In the genomic region with DNA sequence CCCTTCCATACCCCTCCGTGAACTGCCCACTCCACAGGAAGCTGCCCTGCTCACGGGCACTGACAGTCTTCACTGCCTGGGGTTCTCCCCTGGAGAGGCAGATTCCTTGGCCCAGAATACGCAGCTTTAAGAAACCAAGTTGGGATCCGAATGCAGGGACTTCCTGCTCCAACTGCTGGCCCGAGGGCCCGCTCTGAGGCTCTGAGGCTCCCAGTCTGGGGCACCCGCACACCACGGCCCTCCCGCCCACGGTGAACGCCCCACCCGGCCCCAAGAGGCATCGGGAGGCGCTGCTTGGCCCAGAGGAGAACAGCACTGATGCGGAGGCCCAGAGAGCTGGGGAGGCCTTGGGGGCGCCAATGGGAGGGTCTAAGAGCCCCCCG, we compare ENCODE assay signal across 13 cellular contexts. TPM values are rescaled to one million over a fixed set of nuclear protein-coding genes. Genes with fewer than 3 reads are reported as not detected.
DNase-seq lines count a peak whose midpoint lies in the region; ATAC-seq and TF ChIP-seq lines count a peak whose summit lies in the region.
"Had no signal": no experiment of that assay in that cellular context is flagged by ENCODE, and none has a peak within 500 bp of the region (broad histone marks: within the 10 kb centered on the region; RNA-seq: fewer than 3 reads in every experiment).

No MANE protein-coding gene starts in this region.

- peaks cover 0 to 3% (median 0%) of the 10 kb centered on the region in 8 donors for H3K9me3 Mint-ChIP-seq in CD4-positive, alpha-beta memory T cell
- H3K9me3 Mint-ChIP-seq: activated T-cell treated with anti-CD3 and anti-CD28 coated beads, Interleukin-2, amount 50 U/mL, for 4 hours; stimulated activated memory B cell treated with anti-CD40 and anti-IgM and Interleukin-4, amounts not matched to agents 10 μg/mL and 1 μg/mL and 100 μg/mL, for 72 hours had no signal

- H3K27ac ChIP-seq in BLaER1 = no peak overlapping the region
- peak overlapping the region; percentile 71 for H3K27ac ChIP-seq in VCaP
- H3K27ac ChIP-seq in CD4-positive, alpha-beta memory T cell (ENCODE audit: low read depth, low read length) = no peak overlapping the region

- H3K4me3 Mint-ChIP-seq in CD4-positive, alpha-beta memory T cell = no peak overlapping the region
- H3K4me3 Mint-ChIP-seq: activated T-cell treated with anti-CD3 and anti-CD28 coated beads, Interleukin-2, amount 50 U/mL, for 4 hours; CD4-positive, CD25-positive, alpha-beta regulatory T cell; stimulated activated memory B cell treated with anti-CD40 and anti-IgM and Interleukin-4, amounts not matched to agents 10 μg/mL and 1 μg/mL and 100 μg/mL, for 72 hours had no signal

- peak overlapping the region; percentile 40 for H3K4me2 ChIP-seq in BLaER1

- ATAC-seq in GM21825 (IDR thresholded peaks at IDR 0.05; ENCODE audit: unreplicated experiment) = no peak
- ATAC-seq: activated T-cell treated with anti-CD3 and anti-CD28 coated beads, Interleukin-2, amount 50 U/mL, for 4 hours had no signal

- H3K4me1 ChIP-seq in BLaER1 = peaks cover 62% of the 10 kb centered on the region
- peaks cover 15% of the 10 kb centered on the region for H3K4me1 ChIP-seq in CD4-positive, alpha-beta memory T cell (ENCODE audit: insufficient read depth, low read length)

- peaks cover 62% of the 10 kb centered on the region for H4K20me1 ChIP-seq in BLaER1

- H3K36me3 Mint-ChIP-seq in CD4-positive, alpha-beta memory T cell = no peaks in the 10 kb centered on the region
- H3K36me3 Mint-ChIP-seq: CD4-positive, CD25-positive, alpha-beta regulatory T cell; stimulated activated memory B cell treated with anti-CD40 and anti-IgM and Interleukin-4, amounts not matched to agents 10 μg/mL and 1 μg/mL and 100 μg/mL, for 72 hours had no signal

- TF ChIP-seq CTCF in VCaP (conservative IDR thresholded peaks at IDR 0.05) = no peak

- intact Hi-C loops in CD4-positive, alpha-beta memory T cell (cut with micrococcal nuclease) = no loop called here

- POLR2A ChIA-PET in CD4-positive, alpha-beta memory T cell (lab: Charles Lee; ENCODE audit: partially characterized antibody) = no interaction called here

- no peaks in the 10 kb centered on the region for H3K36me3 ChIP-seq in BLaER1
- no peaks in the 10 kb centered on the region for H3K36me3 ChIP-seq in CD4-positive, alpha-beta memory T cell (ENCODE audit: insufficient read depth, low read length)

- H3K27me3 Mint-ChIP-seq in CD4-positive, alpha-beta memory T cell = peaks cover 4 to 5% of the 10 kb centered on the region in 2 donors

- peak; percentile 60 for DNase-seq in hepatic stellate cell (ENCODE audit: low spot score)
- DNase-seq in retina = peak; percentile 35
- DNase-seq in glomerular visceral epithelial cell (ENCODE audit: extremely low spot score) = no peak
- DNase-seq in effector CD4-positive, alpha-beta T cell = no peak
- DNase-seq in CD4-positive, alpha-beta memory T cell = no peak
- DNase-seq: activated T-cell treated with anti-CD3 and anti-CD28 coated beads, Interleukin-2, amount 50 U/mL, for 4 hours; CD4-positive, CD25-positive, alpha-beta regulatory T cell; GOT3; KG1 had no signal

- H3K27me3 ChIP-seq in BLaER1 = peaks cover 23% of the 10 kb centered on the region
- H3K27me3 ChIP-seq in CD4-positive, alpha-beta memory T cell (ENCODE audit: insufficient read depth, low read length) = peaks cover 3% of the 10 kb centered on the region

- H3K9me3 ChIP-seq in BLaER1 = no peaks in the 10 kb centered on the region
- H3K9me3 ChIP-seq in CD4-positive, alpha-beta memory T cell (ENCODE audit: control insufficient read depth in 1 of 2, low read length in 2 of 2) = no peaks in the 10 kb centered on the region

- H3K4me1 Mint-ChIP-seq in CD4-positive, alpha-beta memory T cell = peaks cover 5 to 14% (median 11%) of the 10 kb centered on the region in 4 donors
- H3K4me1 Mint-ChIP-seq: stimulated activated memory B cell treated with anti-CD40 and anti-IgM and Interleukin-4, amounts not matched to agents 10 μg/mL and 1 μg/mL and 100 μg/mL, for 72 hours had no signal

- CTCF ChIA-PET in CD4-positive, alpha-beta memory T cell (lab: Charles Lee; ENCODE audit: partially characterized antibody) = no interaction called here

- no peak overlapping the region for H3K27ac Mint-ChIP-seq in CD4-positive, alpha-beta memory T cell
- H3K27ac Mint-ChIP-seq: CD4-positive, CD25-positive, alpha-beta regulatory T cell; stimulated activated memory B cell treated with anti-CD40 and anti-IgM and Interleukin-4, amounts not matched to agents 10 μg/mL and 1 μg/mL and 100 μg/mL, for 72 hours had no signal

- no peak overlapping the region for H3K4me3 ChIP-seq in BLaER1
- H3K4me3 ChIP-seq in CD4-positive, alpha-beta memory T cell (ENCODE audit: low read length in 2 of 2) = no peak overlapping the region

- no peak overlapping the region for H3K9ac ChIP-seq in BLaER1

RNA-seq across cellular contexts. Expression of gene IGF2, which starts 42.3 kb away (rescaled TPM):
- not detected for total RNA-seq in CD4-positive, alpha-beta memory T cell
- not detected for polyA plus RNA-seq in CD4-positive, alpha-beta memory T cell
- polyA plus RNA-seq: CD4-positive, CD25-positive, alpha-beta regulatory T cell had no signal

Comparison
In these comparisons a context has a peak if more than half of its experiments do, and no peak if none do; other contexts are left out.
1. DNase-seq: peak in hepatic stellate cell (single experiment) and retina (single experiment); none in glomerular visceral epithelial cell (single experiment), effector CD4-positive, alpha-beta T cell (single experiment) and CD4-positive, alpha-beta memory T cell (0 of 5).